1 cellular context compared by ENCODE assay signal in the genomic region with DNA sequence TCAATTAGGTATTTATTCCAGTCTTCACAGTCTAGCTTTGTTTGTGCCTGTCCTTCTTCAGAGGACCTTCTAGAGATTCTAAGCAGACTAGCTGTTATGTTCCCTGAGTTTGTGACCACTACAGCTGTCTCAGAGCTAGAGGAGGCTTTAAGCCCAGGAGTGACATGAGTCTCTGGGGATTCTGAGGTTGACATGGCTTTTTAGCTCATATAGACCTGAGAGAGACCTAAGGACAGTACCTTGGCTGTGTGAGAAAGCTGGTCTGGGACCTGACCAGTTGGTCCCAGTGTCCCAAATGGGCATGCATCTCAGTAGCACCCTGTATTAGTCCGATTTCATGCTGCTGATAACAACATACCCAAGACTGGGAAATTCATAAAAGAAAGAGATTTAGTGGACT.
TF ChIP-seq lines count a peak whose summit lies in the region.

No MANE protein-coding gene starts in this region.

TF ChIP-seq in WTC11, 78 proteins besides CTCF, POLR2A, EP300 and RAD21 (continued from another document):
- TF ChIP-seq, protein P1, sequence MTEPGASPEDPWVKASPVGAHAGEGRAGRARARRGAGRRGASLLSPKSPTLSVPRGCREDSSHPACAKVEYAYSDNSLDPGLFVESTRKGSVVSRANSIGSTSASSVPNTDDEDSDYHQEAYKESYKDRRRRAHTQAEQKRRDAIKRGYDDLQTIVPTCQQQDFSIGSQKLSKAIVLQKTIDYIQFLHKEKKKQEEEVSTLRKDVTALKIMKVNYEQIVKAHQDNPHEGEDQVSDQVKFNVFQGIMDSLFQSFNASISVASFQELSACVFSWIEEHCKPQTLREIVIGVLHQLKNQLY (CRISPR knock-in tag; IDR thresholded peaks at IDR 0.05), result no peak
